In the genomic region with DNA sequence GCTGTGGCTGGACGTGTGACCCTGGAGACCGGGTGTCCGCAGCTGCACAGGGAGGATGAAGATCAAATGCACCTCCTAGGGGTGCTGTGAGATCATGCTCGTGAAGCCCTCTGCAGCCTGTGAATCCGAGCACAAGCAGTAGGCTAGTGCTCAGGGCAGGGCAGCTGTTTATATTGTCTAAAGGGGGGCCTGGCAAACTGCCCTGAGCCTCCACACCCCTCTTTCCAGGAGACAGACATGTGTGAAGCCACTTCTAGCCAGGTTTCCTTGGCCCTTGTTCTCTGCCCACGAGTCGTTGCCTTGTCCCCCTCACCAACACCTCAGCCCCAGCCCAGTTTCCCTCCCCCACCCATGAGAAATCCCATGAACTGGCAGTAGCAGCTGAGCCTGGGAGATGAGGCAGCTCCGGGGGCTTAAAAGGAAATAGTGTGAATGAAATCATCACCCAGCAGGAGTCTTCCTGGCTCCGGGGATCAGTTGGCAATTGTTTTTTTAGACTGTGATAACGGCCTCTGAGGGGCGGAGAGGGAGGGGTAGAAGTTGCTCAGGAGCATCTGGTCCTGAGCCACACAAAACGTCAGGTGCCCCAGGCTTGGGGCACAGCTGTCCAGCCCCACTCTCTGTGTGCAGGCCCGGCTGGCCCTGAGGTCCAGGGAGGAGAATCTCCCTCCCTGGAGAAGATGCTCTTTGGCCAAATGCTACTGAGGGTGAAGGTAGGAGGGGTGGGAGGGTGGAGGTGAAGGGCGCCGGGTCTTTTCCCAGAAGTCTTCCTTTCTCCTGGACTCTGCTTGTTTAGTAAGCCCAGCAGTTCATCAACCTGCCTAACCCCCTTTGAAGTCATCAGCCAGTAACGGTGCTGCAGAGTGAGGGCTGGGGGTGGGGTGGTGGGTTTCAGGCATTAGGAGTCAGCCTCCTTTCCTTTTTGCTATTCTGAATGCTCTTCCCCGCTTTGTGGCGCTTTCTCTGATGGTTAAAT, we compare ENCODE assay signal across 1 cellular context.
TF ChIP-seq lines count a peak whose summit lies in the region.

No MANE protein-coding gene starts in this region.

TF ChIP-seq in HepG2, 621 proteins besides CTCF, POLR2A, EP300 and RAD21 (continued from another document):
- TF ChIP-seq ZNF589 (CRISPR knock-in tag; conservative IDR thresholded peaks at IDR 0.05) (no peak), ZNF263 (CRISPR knock-in tag; IDR thresholded peaks at IDR 0.05) (no peak), TBP (CRISPR knock-in tag; IDR thresholded peaks at IDR 0.05) (no peak), ZNF552 (CRISPR knock-in tag; IDR thresholded peaks at IDR 0.05; ENCODE audit: borderline replicate concordance) (no peak)
- TF ChIP-seq, protein P1, sequence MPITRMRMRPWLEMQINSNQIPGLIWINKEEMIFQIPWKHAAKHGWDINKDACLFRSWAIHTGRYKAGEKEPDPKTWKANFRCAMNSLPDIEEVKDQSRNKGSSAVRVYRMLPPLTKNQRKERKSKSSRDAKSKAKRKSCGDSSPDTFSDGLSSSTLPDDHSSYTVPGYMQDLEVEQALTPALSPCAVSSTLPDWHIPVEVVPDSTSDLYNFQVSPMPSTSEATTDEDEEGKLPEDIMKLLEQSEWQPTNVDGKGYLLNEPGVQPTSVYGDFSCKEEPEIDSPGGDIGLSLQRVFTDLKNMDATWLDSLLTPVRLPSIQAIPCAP (CRISPR knock-in tag; IDR thresholded peaks at IDR 0.05; ENCODE audit: low read depth), result no peak
- TF ChIP-seq, protein P2, sequence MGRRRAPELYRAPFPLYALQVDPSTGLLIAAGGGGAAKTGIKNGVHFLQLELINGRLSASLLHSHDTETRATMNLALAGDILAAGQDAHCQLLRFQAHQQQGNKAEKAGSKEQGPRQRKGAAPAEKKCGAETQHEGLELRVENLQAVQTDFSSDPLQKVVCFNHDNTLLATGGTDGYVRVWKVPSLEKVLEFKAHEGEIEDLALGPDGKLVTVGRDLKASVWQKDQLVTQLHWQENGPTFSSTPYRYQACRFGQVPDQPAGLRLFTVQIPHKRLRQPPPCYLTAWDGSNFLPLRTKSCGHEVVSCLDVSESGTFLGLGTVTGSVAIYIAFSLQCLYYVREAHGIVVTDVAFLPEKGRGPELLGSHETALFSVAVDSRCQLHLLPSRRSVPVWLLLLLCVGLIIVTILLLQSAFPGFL (CRISPR knock-in tag; IDR thresholded peaks at IDR 0.05), result no peak
